22 cellular contexts compared by ENCODE assay signal in genomic region chr5:149851211-149851610, GRCh38.
DNase-seq lines count a peak whose midpoint lies in the region; ATAC-seq and TF ChIP-seq lines count a peak whose summit lies in the region.
"Had no signal": no experiment of that assay in that cellular context is flagged by ENCODE, and none has a peak within 500 bp of the region (broad histone marks: within the 10 kb centered on the region; RNA-seq: fewer than 3 reads in every experiment).

No MANE protein-coding gene starts in this region.

- POLR2A ChIA-PET in activated CD4-positive, alpha-beta memory T cell treated with anti-CD3 and anti-CD28 coated beads, Interleukin-2, amount 10 ng/mL, durations not matched to agents 7 days and 5 days (lab: Charles Lee), result no interaction called here

- H3K36me3 Mint-ChIP-seq in activated CD4-positive, alpha-beta memory T cell treated with anti-CD3 and anti-CD28 coated beads, Interleukin-2, amount 10 ng/mL, durations not matched to agents 7 days and 5 days (ENCODE audit: low read depth), result no peaks in the 10 kb centered on the region

- CTCF ChIA-PET in activated CD4-positive, alpha-beta memory T cell treated with anti-CD3 and anti-CD28 coated beads, Interleukin-2, amount 10 ng/mL, durations not matched to agents 7 days and 5 days (lab: Charles Lee), result interaction anchor here (1.4 to 7.8 kb wide), 5 partner anchors 12 to 184 kb away, joined by 6 to 62 read pairs (median 14); no protein-coding TSS in a partner anchor

- H3K9me3 ChIP-seq in RWPE2 (ENCODE audit: severe bottlenecking), result no peaks in the 10 kb centered on the region
- no peaks in the 10 kb centered on the region for H3K9me3 ChIP-seq in psoas muscle
- H3K9me3 ChIP-seq: A549 had no signal

- H3K36me3 ChIP-seq in RWPE2 (ENCODE audit: low read depth) (0 out of 2 replicates have a peak, but pooled peaks cover 3% of the 10 kb centered on the region), psoas muscle (ENCODE audit: insufficient read depth in 1 of 2, low read depth in 1 of 2) (peaks cover 3 to 42% of the 10 kb centered on the region in 2 donors)

- no peaks in the 10 kb centered on the region for H3K27me3 Mint-ChIP-seq in activated CD4-positive, alpha-beta memory T cell treated with anti-CD3 and anti-CD28 coated beads, Interleukin-2, amount 10 ng/mL, durations not matched to agents 7 days and 5 days
- H3K27me3 Mint-ChIP-seq: CD4-positive, alpha-beta memory T cell had no signal

- TF ChIP-seq CTCF in RWPE2 (IDR thresholded peaks at IDR 0.05; ENCODE audit: poor library complexity, severe bottlenecking), result no peak
- no peak for TF ChIP-seq CTCF in fibroblast of mammary gland (conservative IDR thresholded peaks at IDR 0.05; ENCODE audit: control insufficient read depth, insufficient read depth, low read depth, low read length)
- no peak for TF ChIP-seq CTCF in psoas muscle (IDR thresholded peaks at IDR 0.05)

- H3K27me3 ChIP-seq in RWPE2 (ENCODE audit: insufficient read depth, poor library complexity, severe bottlenecking) (no peaks in the 10 kb centered on the region), psoas muscle (ENCODE audit: insufficient read depth in 3 of 3, low read length in 2 of 3) (no peaks in the 10 kb centered on the region)

- H3K9me3 Mint-ChIP-seq in activated CD4-positive, alpha-beta memory T cell treated with anti-CD3 and anti-CD28 coated beads, Interleukin-2, amount 10 ng/mL, durations not matched to agents 7 days and 5 days, result no peaks in the 10 kb centered on the region
- H3K9me3 Mint-ChIP-seq: CD4-positive, alpha-beta memory T cell had no signal

- DNase-seq in HCEC 1CT (peak; percentile 79), RWPE2 (ENCODE audit: low spot score) (no peak), fibroblast of mammary gland (ENCODE audit: low read depth) (peak; percentile 29), psoas muscle (no peak), Right ventricle myocardium superior (no peak)
- DNase-seq in activated CD4-positive, alpha-beta memory T cell treated with anti-CD3 and anti-CD28 coated beads, Interleukin-2, amount 10 ng/mL, durations not matched to agents 7 days and 5 days, result no peak
- DNase-seq: C1 segment of cervical spinal cord; CD4-positive, alpha-beta memory T cell; COR-L47; IMR-90; KG1; MM.1S; NCI-H2029; NCI-H446; NCI-H526; NCI-H82; NK-92 treated with Interleukin-12 subunit alpha and Interleukin-12 subunit beta, amount 100 ng/mL, for 24 hours; PC-3; SHP77 had no signal

- H3K4me1 Mint-ChIP-seq in activated CD4-positive, alpha-beta memory T cell treated with anti-CD3 and anti-CD28 coated beads, Interleukin-2, amount 10 ng/mL, durations not matched to agents 7 days and 5 days, result peaks cover 5% of the 10 kb centered on the region
- H3K4me1 Mint-ChIP-seq: CD4-positive, alpha-beta memory T cell had no signal

- intact Hi-C loops in psoas muscle (cut with DNase I) (loop anchor here (1.0 to 5.0 kb wide), 4 partner anchors 111 to 214 kb away; partner anchors contain the start of gene SLC26A2 (in 1 of the 2)), Right ventricle myocardium superior (cut with DNase I) (no loop called here)

- H3K4me3 ChIP-seq in RWPE2 (ENCODE audit: severe bottlenecking), result no peak overlapping the region
- no peak overlapping the region for H3K4me3 ChIP-seq in fibroblast of mammary gland (ENCODE audit: control insufficient read depth, low read depth, low read length)
- H3K4me3 ChIP-seq in psoas muscle, result no peak overlapping the region
- H3K4me3 ChIP-seq: A549 had no signal

- H3K4me1 ChIP-seq in RWPE2 (ENCODE audit: insufficient read depth, poor library complexity, severe bottlenecking), result no peaks in the 10 kb centered on the region
- H3K4me1 ChIP-seq in psoas muscle, result peaks cover 4% of the 10 kb centered on the region

- H3K27ac ChIP-seq in RWPE2 (ENCODE audit: poor library complexity, severe bottlenecking), result no peak overlapping the region
- H3K27ac ChIP-seq in psoas muscle, result no peak overlapping the region
- H3K27ac ChIP-seq: A549 had no signal

- no peak overlapping the region for H3K4me3 Mint-ChIP-seq in activated CD4-positive, alpha-beta memory T cell treated with anti-CD3 and anti-CD28 coated beads, Interleukin-2, amount 10 ng/mL, durations not matched to agents 7 days and 5 days
- H3K4me3 Mint-ChIP-seq: CD4-positive, alpha-beta memory T cell had no signal

- ATAC-seq in RWPE2 (ENCODE audit: low read depth) (peak; percentile 61), psoas muscle (peak in 3 of 4 donors; percentile 75 to 87 (median 84)), Right ventricle myocardium superior (ENCODE audit: poor library complexity) (no peak), HG02970 (IDR thresholded peaks at IDR 0.05; ENCODE audit: low FRiP score, unreplicated experiment) (no peak), GM21360 (IDR thresholded peaks at IDR 0.05; ENCODE audit: unreplicated experiment) (no peak)
- ATAC-seq: A549, PC-3 had no signal

- no peak overlapping the region for H3K27ac Mint-ChIP-seq in activated CD4-positive, alpha-beta memory T cell treated with anti-CD3 and anti-CD28 coated beads, Interleukin-2, amount 10 ng/mL, durations not matched to agents 7 days and 5 days

Comparison
In these comparisons a context has a peak if more than half of its experiments do, and no peak if none do; other contexts are left out.
1. DNase-seq: peak in HCEC 1CT (single experiment) and fibroblast of mammary gland (single experiment); none in RWPE2 (single experiment), psoas muscle (0 of 2), Right ventricle myocardium superior (single experiment) and activated CD4-positive, alpha-beta memory T cell treated with anti-CD3 and anti-CD28 coated beads, Interleukin-2, amount 10 ng/mL, durations not matched to agents 7 days and 5 days (single experiment).
2. ATAC-seq: peak in RWPE2 (single experiment) and psoas muscle (3 of 4); none in Right ventricle myocardium superior (single experiment), HG02970 (single experiment) and GM21360 (single experiment).